ENCODE assay signal across 23 cellular contexts in the genomic region with DNA sequence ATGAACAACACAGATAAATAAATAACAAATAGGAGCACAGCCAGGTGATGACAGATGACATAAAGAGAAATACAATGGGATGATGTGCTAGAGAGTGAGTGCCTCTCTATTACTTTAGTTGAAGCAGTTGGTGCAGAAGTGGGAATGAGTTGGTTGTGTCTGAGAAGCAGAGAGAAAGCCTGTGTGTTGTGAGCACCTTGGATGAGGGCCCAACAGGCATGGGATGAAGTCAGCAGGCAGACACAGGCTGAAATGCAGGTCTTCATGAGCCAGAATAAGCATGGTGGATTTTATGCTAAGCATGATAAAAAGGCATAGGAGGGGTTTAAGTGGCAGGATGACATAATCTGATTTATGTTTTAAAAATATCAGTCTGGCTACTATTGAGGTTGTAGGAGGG.
DNase-seq lines count a peak whose midpoint lies in the region; ATAC-seq and TF ChIP-seq lines count a peak whose summit lies in the region.
"Had no signal": no experiment of that assay in that cellular context is flagged by ENCODE, and none has a peak within 500 bp of the region (broad histone marks: within the 10 kb centered on the region; RNA-seq: fewer than 3 reads in every experiment).

No MANE protein-coding gene starts in this region.

- no peaks in the 10 kb centered on the region for H3K27me3 ChIP-seq in esophagus muscularis mucosa

- H3K4me1 ChIP-seq in esophagus muscularis mucosa = no peaks in the 10 kb centered on the region
- H3K4me1 ChIP-seq: Caco-2 had no signal

- ATAC-seq in GM19324 (IDR thresholded peaks at IDR 0.05; ENCODE audit: low FRiP score, unreplicated experiment) = no peak
- ATAC-seq: CD8-positive, alpha-beta T cell; Panc1 had no signal

- TF ChIP-seq POLR2A in esophagus muscularis mucosa (IDR thresholded peaks at IDR 0.05; ENCODE audit: low read depth) = no peak

- intact Hi-C loops in esophagus muscularis mucosa (cut with DNase I) = no loop called here

- H3K9me3 ChIP-seq in esophagus muscularis mucosa = no peaks in the 10 kb centered on the region
- H3K9me3 ChIP-seq: Caco-2 had no signal

- in situ Hi-C loops in G401 (cut with HindIII; ENCODE audit: low sequenced_read_pairs) = no loop called here

- TF ChIP-seq EP300 in esophagus muscularis mucosa (IDR thresholded peaks at IDR 0.05) = no peak

- H3K4me3 ChIP-seq in esophagus muscularis mucosa = no peak overlapping the region
- H3K4me3 ChIP-seq: GM23248 had no signal

- H3K27ac ChIP-seq in esophagus muscularis mucosa (replicated peaks in 1 of 4) = no peak overlapping the region
- H3K27ac ChIP-seq: C4-2B, GM23248, RWPE1 had no signal

- TF ChIP-seq CTCF in esophagus muscularis mucosa (IDR thresholded peaks at IDR 0.05) = no peak

- DNase-seq in NCI-H345 (lab: John Stamatoyannopoulos, UW) = peak; percentile 40
- no peak for DNase-seq in NCI-H345 treated with DMSO at 0.1 percent for 48 hours (lab: John Stamatoyannopoulos, UW; ENCODE audit: unreplicated experiment)
- DNase-seq in G401 (ENCODE audit: low spot score) = peak; percentile 5
- DNase-seq in globus pallidus (ENCODE audit: low spot score) = peak; percentile 3
- peak; percentile 27 for DNase-seq in pons (ENCODE audit: low spot score)
- DNase-seq in NCI-H2196 treated with DMSO at 0.1 percent for 48 hours (lab: John Stamatoyannopoulos, UW; ENCODE audit: unreplicated experiment) = no peak
- DNase-seq in esophagus muscularis mucosa (ENCODE audit: extremely low spot score) = no peak
- DNase-seq: Caco-2; CD8-positive, alpha-beta T cell; GM23248; H9; NCI-H1092; NCI-H1417 treated with DMSO at 0.1 percent for 48 hours; NCI-H1694 treated with DMSO at 0.1 percent for 48 hours; NCI-H2081 treated with DMSO at 0.1 percent for 48 hours; NCI-H524; NCI-H774; SHP77 treated with DMSO at 0.1 percent for 48 hours; T-helper 1 cell had no signal

- H3K36me3 ChIP-seq in esophagus muscularis mucosa = no peaks in the 10 kb centered on the region

Comparison
In these comparisons a context has a peak if more than half of its experiments do, and no peak if none do; other contexts are left out.
1. DNase-seq: peak in NCI-H345 (single experiment), G401 (single experiment), globus pallidus (single experiment) and pons (single experiment); none in NCI-H345 treated with DMSO at 0.1 percent for 48 hours (single experiment), NCI-H2196 treated with DMSO at 0.1 percent for 48 hours (single experiment) and esophagus muscularis mucosa (single experiment).